Comparison of ENCODE assay signal across 27 cellular contexts in genomic region chr12:17017402-17017801, GRCh38.
DNase-seq lines count a peak whose midpoint lies in the region; ATAC-seq, FAIRE-seq and TF ChIP-seq lines count a peak whose summit lies in the region.
"Had no signal": no experiment of that assay in that cellular context is flagged by ENCODE, and none has a peak within 500 bp of the region (broad histone marks: within the 10 kb centered on the region; RNA-seq: fewer than 3 reads in every experiment).

No MANE protein-coding gene starts in this region.

- H4K20me1 ChIP-seq in PC-3 (ENCODE audit: low read length) (no peaks in the 10 kb centered on the region), neural progenitor cell (ENCODE audit: low read depth) (no peaks in the 10 kb centered on the region)

- H3K4me1 ChIP-seq in PC-3 (ENCODE audit: insufficient read depth, low read length) (peaks cover 30% of the 10 kb centered on the region), neural progenitor cell (peaks cover 29% of the 10 kb centered on the region)
- H3K4me1 ChIP-seq: BE2C had no signal

- no TSS peak for BruUV-seq in PC-3 (replicated peaks; lab: Mats Ljungman, UMichigan)

- H3K9me3 Mint-ChIP-seq in neural progenitor cell = no peaks in the 10 kb centered on the region

- DNase-seq in DMS53 (lab: John Stamatoyannopoulos, UW) (peak; percentile 52), DMS53 treated with DMSO at 0.1 percent for 48 hours (lab: John Stamatoyannopoulos, UW; ENCODE audit: unreplicated experiment) (no peak), PC-3 (peak; percentile 87), bronchial epithelial cell (ENCODE audit: low read depth) (peak; percentile 63), neural progenitor cell (ENCODE audit: low spot score) (no peak), activated T-cell treated with anti-CD3 and anti-CD28 coated beads for 4 hours (no peak)
- DNase-seq: ACHN; BE2C; CD8-positive, alpha-beta memory T cell; DMS 273 treated with DMSO at 0.1 percent for 48 hours; DND-41; NCI-H1105 treated with DMSO at 0.1 percent for 48 hours; NCI-H2029; NCI-H510A; NCI-H69; OCI-M1; SJCRH30 had no signal

- no peaks in the 10 kb centered on the region for H3K27me3 Mint-ChIP-seq in neural progenitor cell (ENCODE audit: insufficient read depth, low read depth)
- H3K27me3 Mint-ChIP-seq: CD8-positive, alpha-beta memory T cell had no signal

- peak overlapping the region; percentile 72 for H3K4me2 ChIP-seq in PC-3 (ENCODE audit: low read length)
- no peak overlapping the region for H3K4me2 ChIP-seq in neural progenitor cell

- H3K9me3 ChIP-seq in PC-3 (ENCODE audit: low read length) = no peaks in the 10 kb centered on the region
- H3K9me3 ChIP-seq in neural progenitor cell (ENCODE audit: low read depth) = peaks cover 3% of the 10 kb centered on the region
- H3K9me3 ChIP-seq: BE2C, SJCRH30 had no signal

- ATAC-seq in PC-3 = peak; percentile 72
- ATAC-seq in GM18907 (IDR thresholded peaks at IDR 0.05; ENCODE audit: unreplicated experiment) = no peak
- no peak for ATAC-seq in esophagus mucosa
- ATAC-seq: Right ventricle myocardium inferior, SK-N-SH treated with all-trans-retinoic acid at 6 μM for 48 hours had no signal

- POLR2A ChIA-PET in PC-3 (lab: Charles Lee; ENCODE audit: unreplicated experiment) = no interaction called here

- H3F3A ChIP-seq in PC-3 (ENCODE audit: low read length, unreplicated experiment) (no peaks in the 10 kb centered on the region), neural progenitor cell (ENCODE audit: low read depth) (peaks cover 10% of the 10 kb centered on the region)

- H3K36me3 ChIP-seq in PC-3 (ENCODE audit: low read depth, low read length) (no peaks in the 10 kb centered on the region), bronchial epithelial cell (ENCODE audit: control insufficient read depth, insufficient read depth, low read length) (no peaks in the 10 kb centered on the region), neural progenitor cell (peaks cover 4% of the 10 kb centered on the region)
- H3K36me3 ChIP-seq: BE2C, SJCRH30 had no signal

- H3K4me3 ChIP-seq in PC-3 (ENCODE audit: low read length) = peak overlapping the region; percentile 25; the same call in 1 of the 2 replicates
- no peak overlapping the region for H3K4me3 ChIP-seq in bronchial epithelial cell (ENCODE audit: low read depth, low read length)
- no peak overlapping the region for H3K4me3 ChIP-seq in neural progenitor cell
- H3K4me3 ChIP-seq: SJCRH30 had no signal

- CTCF ChIA-PET in PC-3 (lab: Charles Lee) = no interaction called here

- H3K27ac ChIP-seq in PC-3 (ENCODE audit: low read length) (peak overlapping the region; percentile 94), neural progenitor cell (no peak overlapping the region)
- H3K27ac ChIP-seq: 22Rv1, HL-60, SJCRH30 had no signal

- H3K9ac ChIP-seq in PC-3 (ENCODE audit: low read length) (peak overlapping the region; percentile 60), neural progenitor cell (no peak overlapping the region)

- FAIRE-seq in bronchial epithelial cell (lab: Jason Lieb, UNC) = peak; percentile 52
- FAIRE-seq: GM18507, H54, RCC 7860 had no signal

- TF ChIP-seq CTCF in PC-3 (conservative IDR thresholded peaks at IDR 0.05; ENCODE audit: low read depth, low read length) (no peak), bronchial epithelial cell (IDR thresholded peaks at IDR 0.05; ENCODE audit: insufficient read depth, low read length, severe bottlenecking) (no peak), neural progenitor cell (IDR thresholded peaks at IDR 0.05) (no peak)

- no peaks in the 10 kb centered on the region for H3K9me2 ChIP-seq in PC-3 (replicated peaks; ENCODE audit: low read length)

- H3K4me3 Mint-ChIP-seq in neural progenitor cell = no peak overlapping the region
- H3K4me3 Mint-ChIP-seq: CD14-positive monocyte; CD8-positive, alpha-beta memory T cell had no signal

- H3K4me1 Mint-ChIP-seq in neural progenitor cell = peaks cover 7% of the 10 kb centered on the region
- H3K4me1 Mint-ChIP-seq: CD14-positive monocyte; CD8-positive, alpha-beta memory T cell had no signal

- no peak overlapping the region for H3K27ac Mint-ChIP-seq in neural progenitor cell
- H3K27ac Mint-ChIP-seq: CD14-positive monocyte; CD8-positive, alpha-beta memory T cell had no signal

- H3K27me3 ChIP-seq in PC-3 (ENCODE audit: low read length) (no peaks in the 10 kb centered on the region), bronchial epithelial cell (ENCODE audit: control insufficient read depth, insufficient read depth, low read length) (no peaks in the 10 kb centered on the region), neural progenitor cell (no peaks in the 10 kb centered on the region)
- H3K27me3 ChIP-seq: BE2C, SJCRH30 had no signal

- intact Hi-C loops in PC-3 (cut with micrococcal nuclease) = loop anchor here (5.0 to 10.0 kb wide), 2 partner anchors 53 to 75 kb away; no protein-coding TSS in a partner anchor

- no peaks in the 10 kb centered on the region for H3K79me2 ChIP-seq in PC-3 (ENCODE audit: low read length)
- H3K79me2 ChIP-seq in neural progenitor cell (ENCODE audit: low read depth) = no peaks in the 10 kb centered on the region

- H3K36me3 Mint-ChIP-seq in neural progenitor cell = no peaks in the 10 kb centered on the region
- H3K36me3 Mint-ChIP-seq: CD14-positive monocyte; CD8-positive, alpha-beta memory T cell had no signal

- H2AFZ ChIP-seq in PC-3 (ENCODE audit: low read length) (no peak overlapping the region), neural progenitor cell (replicated peaks) (peak overlapping the region; percentile 50)

Comparison
In these comparisons a context has a peak if more than half of its experiments do, and no peak if none do; other contexts are left out.
1. DNase-seq: peak in DMS53 (single experiment), PC-3 (single experiment) and bronchial epithelial cell (single experiment); none in DMS53 treated with DMSO at 0.1 percent for 48 hours (single experiment), neural progenitor cell (single experiment) and activated T-cell treated with anti-CD3 and anti-CD28 coated beads for 4 hours (single experiment).